13 cellular contexts compared by ENCODE assay signal in genomic region chr15:42107483-42107882, GRCh38. TPM values are rescaled to one million over a fixed set of nuclear protein-coding genes. Genes with fewer than 3 reads are reported as not detected.
DNase-seq lines count a peak whose midpoint lies in the region; ATAC-seq, FAIRE-seq and TF ChIP-seq lines count a peak whose summit lies in the region.
"Had no signal": no experiment of that assay in that cellular context is flagged by ENCODE, and none has a peak within 500 bp of the region (broad histone marks: within the 10 kb centered on the region; RNA-seq: fewer than 3 reads in every experiment).

No MANE protein-coding gene starts in this region.

- no peak overlapping the region for H3K4me3 ChIP-seq in prostate gland
- no peak overlapping the region for H3K4me3 ChIP-seq in CD8-positive, alpha-beta T cell (ENCODE audit: low read depth, low read length)
- H3K4me3 ChIP-seq: left ventricle myocardium inferior had no signal

- intact Hi-C loops in prostate gland (cut with DNase I): no loop called here
- intact Hi-C loops in CD8-positive, alpha-beta T cell (cut with DNase I, micrococcal nuclease): no loop called here

- ATAC-seq in CD8-positive, alpha-beta T cell: no peak
- ATAC-seq: activated CD8-positive, alpha-beta memory T cell treated with anti-CD3 and anti-CD28 coated beads, Interleukin-2, amount 10 ng/mL, durations not matched to agents 7 days and 5 days had no signal

- peaks cover 35% of the 10 kb centered on the region for H3K27me3 Mint-ChIP-seq in activated T-cell treated with anti-CD3 and anti-CD28 coated beads, Interleukin-2, amount 50 U/mL, for 24 hours
- H3K27me3 Mint-ChIP-seq in CD8-positive, alpha-beta T cell (ENCODE audit: low read depth): peaks cover 29% of the 10 kb centered on the region

- H3K27ac Mint-ChIP-seq in activated T-cell treated with anti-CD3 and anti-CD28 coated beads, Interleukin-2, amount 50 U/mL, for 24 hours: peak overlapping the region; percentile 83
- H3K27ac Mint-ChIP-seq in CD8-positive, alpha-beta T cell: no peak overlapping the region
- H3K27ac Mint-ChIP-seq: activated CD8-positive, alpha-beta memory T cell treated with anti-CD3 and anti-CD28 coated beads, Interleukin-2, amount 10 ng/mL, durations not matched to agents 7 days and 5 days had no signal

- DNase-seq in DMS79 treated with DMSO at 0.1 percent for 48 hours (lab: John Stamatoyannopoulos, UW): peak; percentile 19
- DNase-seq in DMS79 (lab: John Stamatoyannopoulos, UW): no peak
- peak; percentile 70 for DNase-seq in NCI-H1436 (lab: John Stamatoyannopoulos, UW)
- DNase-seq in activated T-cell treated with anti-CD3 and anti-CD28 coated beads, Interleukin-2, amount 50 U/mL, for 24 hours: peak; percentile 65
- DNase-seq in prostate gland (ENCODE audit: low spot score): peak; percentile 40
- DNase-seq in CD8-positive, alpha-beta T cell: no peak
- DNase-seq in GM19239 (ENCODE audit: insufficient read length, low spot score): no peak
- DNase-seq in T-helper 9 cell: no peak
- DNase-seq: activated CD8-positive, alpha-beta memory T cell treated with anti-CD3 and anti-CD28 coated beads, Interleukin-2, amount 10 ng/mL, durations not matched to agents 7 days and 5 days; left ventricle myocardium inferior; NCI-H446 had no signal

- H3K27me3 ChIP-seq in prostate gland (replicated peaks; ENCODE audit: insufficient read depth): no peaks in the 10 kb centered on the region
- no peaks in the 10 kb centered on the region for H3K27me3 ChIP-seq in CD8-positive, alpha-beta T cell (ENCODE audit: insufficient read depth, low read length)

- H3K36me3 ChIP-seq in prostate gland: no peaks in the 10 kb centered on the region
- no peaks in the 10 kb centered on the region for H3K36me3 ChIP-seq in CD8-positive, alpha-beta T cell (ENCODE audit: insufficient read depth, low read length)
- H3K36me3 ChIP-seq: left ventricle myocardium inferior had no signal

- FAIRE-seq in GM19239 (lab: Jason Lieb, UNC): no peak
- FAIRE-seq: endometrium had no signal

- H3K27ac ChIP-seq in prostate gland: peak overlapping the region; percentile 2 to 39
- no peak overlapping the region for H3K27ac ChIP-seq in CD8-positive, alpha-beta T cell (ENCODE audit: low read depth, low read length)
- H3K27ac ChIP-seq: 22Rv1, left ventricle myocardium inferior had no signal

- H3K4me1 ChIP-seq in prostate gland (replicated peaks): no peaks in the 10 kb centered on the region
- H3K4me1 ChIP-seq in CD8-positive, alpha-beta T cell (ENCODE audit: insufficient read depth, low read length): no peaks in the 10 kb centered on the region

- peaks cover 25% of the 10 kb centered on the region for H3K4me1 Mint-ChIP-seq in activated T-cell treated with anti-CD3 and anti-CD28 coated beads, Interleukin-2, amount 50 U/mL, for 24 hours (ENCODE audit: low read depth)
- peaks cover 4% of the 10 kb centered on the region for H3K4me1 Mint-ChIP-seq in CD8-positive, alpha-beta T cell (ENCODE audit: low read depth)

- TF ChIP-seq CTCF in prostate gland (IDR thresholded peaks at IDR 0.05): no peak
- TF ChIP-seq CTCF in CD8-positive, alpha-beta T cell (IDR thresholded peaks at IDR 0.05): no peak

- H3K36me3 Mint-ChIP-seq in activated T-cell treated with anti-CD3 and anti-CD28 coated beads, Interleukin-2, amount 50 U/mL, for 24 hours (ENCODE audit: low read depth): no peaks in the 10 kb centered on the region
- H3K36me3 Mint-ChIP-seq in CD8-positive, alpha-beta T cell: no peaks in the 10 kb centered on the region
- H3K36me3 Mint-ChIP-seq: activated CD8-positive, alpha-beta memory T cell treated with anti-CD3 and anti-CD28 coated beads, Interleukin-2, amount 10 ng/mL, durations not matched to agents 7 days and 5 days had no signal

- peak overlapping the region; percentile 12 for H3K4me3 Mint-ChIP-seq in activated T-cell treated with anti-CD3 and anti-CD28 coated beads, Interleukin-2, amount 50 U/mL, for 24 hours
- H3K4me3 Mint-ChIP-seq in CD8-positive, alpha-beta T cell: no peak overlapping the region
- H3K4me3 Mint-ChIP-seq: activated CD8-positive, alpha-beta memory T cell treated with anti-CD3 and anti-CD28 coated beads, Interleukin-2, amount 10 ng/mL, durations not matched to agents 7 days and 5 days had no signal

- no peaks in the 10 kb centered on the region for H3K9me3 Mint-ChIP-seq in activated T-cell treated with anti-CD3 and anti-CD28 coated beads, Interleukin-2, amount 50 U/mL, for 24 hours
- H3K9me3 Mint-ChIP-seq in CD8-positive, alpha-beta T cell: no peaks in the 10 kb centered on the region

- 17% methylated on average over 8 of the region's 8 CpGs for WGBS in prostate gland

- no peak for TF ChIP-seq POLR2A in prostate gland (IDR thresholded peaks at IDR 0.05)

- CTCF ChIA-PET in CD8-positive, alpha-beta T cell (lab: Charles Lee): no interaction called here

- POLR2A ChIA-PET in CD8-positive, alpha-beta T cell (lab: Charles Lee): no interaction called here

- H3K9me3 ChIP-seq in prostate gland: no peaks in the 10 kb centered on the region
- no peaks in the 10 kb centered on the region for H3K9me3 ChIP-seq in CD8-positive, alpha-beta T cell (ENCODE audit: low read length)
- H3K9me3 ChIP-seq: left ventricle myocardium inferior had no signal

RNA-seq across cellular contexts. Expression of gene PLA2G4D, which starts 13.1 kb away (rescaled TPM):
- 1 to 10 TPM; 1.5 to 2.1 TPM for total RNA-seq in prostate gland
- not detected for total RNA-seq in CD8-positive, alpha-beta T cell
- total RNA-seq: activated CD8-positive, alpha-beta memory T cell treated with anti-CD3 and anti-CD28 coated beads, Interleukin-2, amount 10 ng/mL, durations not matched to agents 7 days and 5 days; left ventricle myocardium inferior had no signal

RNA-seq across cellular contexts. Expression of gene PLA2G4F, which starts 49.0 kb away (rescaled TPM):
- 10 to 100 TPM; 16.0 to 36.9 TPM for total RNA-seq in prostate gland
- not detected for total RNA-seq in CD8-positive, alpha-beta T cell
- total RNA-seq: activated CD8-positive, alpha-beta memory T cell treated with anti-CD3 and anti-CD28 coated beads, Interleukin-2, amount 10 ng/mL, durations not matched to agents 7 days and 5 days had no signal

Comparison
In these comparisons a context has a peak if more than half of its experiments do, and no peak if none do; other contexts are left out.
1. DNase-seq: peak in DMS79 treated with DMSO at 0.1 percent for 48 hours (single experiment), NCI-H1436 (single experiment), activated T-cell treated with anti-CD3 and anti-CD28 coated beads, Interleukin-2, amount 50 U/mL, for 24 hours (single experiment) and prostate gland (single experiment); none in DMS79 (single experiment), CD8-positive, alpha-beta T cell (0 of 7), GM19239 (single experiment) and T-helper 9 cell (single experiment).
2. RNA of gene PLA2G4F, which starts 49.0 kb away (total RNA-seq): 16.0 to 36.9 TPM in prostate gland; not detected in CD8-positive, alpha-beta T cell; every median in the first group is over 10 times any median in the second.